In the genomic region with DNA sequence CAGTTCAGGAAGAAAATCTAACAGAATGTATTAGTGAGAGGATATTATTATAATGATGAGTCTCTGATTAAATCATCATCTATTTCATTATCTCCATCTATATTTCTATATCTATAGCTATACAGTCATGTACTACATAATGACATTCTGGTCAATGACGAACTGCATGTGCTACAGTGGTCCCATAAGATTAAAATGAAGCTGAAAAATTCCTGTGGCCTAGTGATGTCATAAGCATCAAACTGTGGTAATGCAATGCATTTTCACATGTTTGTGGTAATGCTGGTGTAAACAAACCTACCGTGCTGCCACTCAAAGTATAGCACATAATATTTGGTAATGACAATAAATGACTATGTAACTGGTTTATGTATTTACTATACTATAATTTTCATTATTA, we compare ENCODE assay signal across 21 cellular contexts.
DNase-seq lines count a peak whose midpoint lies in the region; ATAC-seq and TF ChIP-seq lines count a peak whose summit lies in the region.
"Had no signal": no experiment of that assay in that cellular context is flagged by ENCODE, and none has a peak within 500 bp of the region (broad histone marks: within the 10 kb centered on the region; RNA-seq: fewer than 3 reads in every experiment).

No MANE protein-coding gene starts in this region.

- H2BK12ac ChIP-seq in mesenchymal stem cell (ENCODE audit: low read length in 2 of 2), result no peak overlapping the region

- H2BK5ac ChIP-seq in IMR-90 (ENCODE audit: low read depth, low read length, poor library complexity, severe bottlenecking) (no peak overlapping the region), mesenchymal stem cell (ENCODE audit: low read depth, low read length, poor library complexity, severe bottlenecking) (no peak overlapping the region)

- dilution Hi-C loops in IMR-90 (cut with HindIII; ENCODE audit: low sequenced_read_pairs, unreplicated experiment), result no loop called here

- TF ChIP-seq POLR2A in IMR-90 (IDR thresholded peaks at IDR 0.05; ENCODE audit: low read depth, low read length), result no peak

- TF ChIP-seq RAD21 in IMR-90 (IDR thresholded peaks at IDR 0.05; ENCODE audit: low read length), result no peak

- H2BK20ac ChIP-seq in IMR-90 (ENCODE audit: low read depth, low read length), result no peak overlapping the region

- H4K5ac ChIP-seq in IMR-90 (ENCODE audit: low read depth, low read length), result no peak overlapping the region

- H2AFZ ChIP-seq in IMR-90 (replicated peaks; ENCODE audit: low read length, poor library complexity) (no peak overlapping the region), fibroblast of lung (ENCODE audit: low read length) (no peak overlapping the region), mesenchymal stem cell (ENCODE audit: low read depth, low read length) (no peak overlapping the region)

- no peaks in the 10 kb centered on the region for H3K36me3 ChIP-seq in IMR-90 (ENCODE audit: control insufficient read depth, insufficient read depth, low read length)
- H3K36me3 ChIP-seq in fibroblast of lung (ENCODE audit: control insufficient read depth, insufficient read depth, low read length), result no peaks in the 10 kb centered on the region
- no peaks in the 10 kb centered on the region for H3K36me3 ChIP-seq in mesenchymal stem cell (ENCODE audit: control insufficient read depth in 1 of 2, insufficient read depth in 2 of 2, low read depth in 1 of 2, low read length in 2 of 2)
- H3K36me3 ChIP-seq: BLaER1, HAP-1 had no signal

- no peaks in the 10 kb centered on the region for H3K4me1 ChIP-seq in IMR-90 (ENCODE audit: control insufficient read depth, insufficient read depth, low read length)
- no peaks in the 10 kb centered on the region for H3K4me1 ChIP-seq in fibroblast of lung (ENCODE audit: control insufficient read depth, extremely low read depth, insufficient read depth, low read length)
- no peaks in the 10 kb centered on the region for H3K4me1 ChIP-seq in mesenchymal stem cell (ENCODE audit: control insufficient read depth, insufficient read depth, low read depth, low read length)
- H3K4me1 ChIP-seq: BLaER1, HAP-1 had no signal

- no peak overlapping the region for H2AK9ac ChIP-seq in IMR-90 (replicated peaks; ENCODE audit: low read depth, low read length, poor library complexity)

- peaks cover 5% of the 10 kb centered on the region for H3K9me3 ChIP-seq in IMR-90 (ENCODE audit: control insufficient read depth, insufficient read depth, low read length)
- H3K9me3 ChIP-seq in fibroblast of lung (ENCODE audit: control insufficient read depth, insufficient read depth, low read depth, low read length), result no peaks in the 10 kb centered on the region
- H3K9me3 ChIP-seq in mesenchymal stem cell (ENCODE audit: control insufficient read depth, low read length), result peaks cover 9% of the 10 kb centered on the region
- H3K9me3 ChIP-seq: HAP-1 had no signal

- H3K56ac ChIP-seq in IMR-90 (ENCODE audit: extremely low read depth, insufficient read depth, low read length), result no peak overlapping the region

- in situ Hi-C loops in IMR-90 (cut with MboI; ENCODE audit: low sequenced_read_pairs), result no loop called here

- no peaks in the 10 kb centered on the region; the same call in 1 of the 2 replicates for H3K9me1 ChIP-seq in IMR-90 (ENCODE audit: insufficient read depth, low read length)

- POLR2A ChIA-PET in IMR-90 (lab: Charles Lee; ENCODE audit: unreplicated experiment), result no interaction called here

- TF ChIP-seq CTCF in IMR-90 (conservative IDR thresholded peaks at IDR 0.05; ENCODE audit: low read depth, low read length) (no peak), fibroblast of lung (conservative IDR thresholded peaks at IDR 0.05 in 1 of 2, IDR thresholded peaks at IDR 0.05 in 1 of 2; ENCODE audit: low read depth in 1 of 2, low read length in 2 of 2) (no peak)

- no peak overlapping the region for H3K14ac ChIP-seq in IMR-90 (replicated peaks; ENCODE audit: low read depth, low read length)
- H3K14ac ChIP-seq in mesenchymal stem cell (ENCODE audit: low read length in 2 of 2), result no peak overlapping the region

- H3K4me3 ChIP-seq in IMR-90 (ENCODE audit: insufficient read depth, low read depth, low read length), result no peak overlapping the region
- H3K4me3 ChIP-seq in fibroblast of lung (replicated peaks in 1 of 4; ENCODE audit: control extremely low read depth in 1 of 4, insufficient read depth in 1 of 4, low read depth in 3 of 4, low read length in 4 of 4), result no peak overlapping the region
- H3K4me3 ChIP-seq in mesenchymal stem cell (ENCODE audit: insufficient read depth in 1 of 2, low read depth in 1 of 2, low read length in 2 of 2), result no peak overlapping the region
- H3K4me3 ChIP-seq: BLaER1, GM12878, HAP-1 had no signal

- H4K91ac ChIP-seq in IMR-90 (ENCODE audit: insufficient read depth, low read depth, low read length) (no peak overlapping the region), mesenchymal stem cell (ENCODE audit: low read length) (no peak overlapping the region)

- 60% methylated on average over 1 of the region's 2 CpGs; no CpG with 5 or more reads in 1 of the 2 experiments for WGBS in IMR-90 (ENCODE audit: extremely low coverage in 2 of 2, insufficient read length in 1 of 2), 2 experiments
- 64% methylated on average over 1 of the region's 2 CpGs for WGBS in mesenchymal stem cell

- intact Hi-C loops in IMR-90 (cut with micrococcal nuclease), result no loop called here

- H3K4me2 ChIP-seq in IMR-90 (ENCODE audit: low read depth, low read length) (no peak overlapping the region), fibroblast of lung (ENCODE audit: extremely low read depth, insufficient read depth, low read length) (no peak overlapping the region), mesenchymal stem cell (ENCODE audit: low read length, poor library complexity, severe bottlenecking) (no peak overlapping the region)
- H3K4me2 ChIP-seq: BLaER1, KMS-11 had no signal

- H2BK15ac ChIP-seq in IMR-90 (ENCODE audit: low read depth, low read length) (no peak overlapping the region), mesenchymal stem cell (ENCODE audit: low read depth, poor library complexity, severe bottlenecking) (no peak overlapping the region)

- H3K18ac ChIP-seq in IMR-90 (ENCODE audit: low read depth, low read length), result no peak overlapping the region
- H3K18ac ChIP-seq in mesenchymal stem cell (ENCODE audit: low read depth in 1 of 2, low read length in 2 of 2), result no peak overlapping the region

- CTCF ChIA-PET in IMR-90 (lab: Yijun Ruan, JAX), result no interaction called here

- DNase-seq in IMR-90 (peak; percentile 71), amniotic epithelial cell (ENCODE audit: low read depth) (peak; percentile 89), fibroblast of lung (ENCODE audit: low read depth in 2 of 2) (peak; percentile 55 to 61), mesenchymal stem cell (peak; percentile 59), A172 (ENCODE audit: low spot score) (no peak), NCI-H226 (no peak)
- DNase-seq: CD4-positive, alpha-beta T cell; COR-L47; DMS79; NCI-H1105; NCI-H146; NCI-H2029; NCI-H2227 treated with DMSO at 0.1 percent for 48 hours; NCI-H524; NCI-H82; OCI-M1 had no signal

- H2AK5ac ChIP-seq in IMR-90 (ENCODE audit: low read depth, low read length) (no peak overlapping the region), mesenchymal stem cell (ENCODE audit: low read length, severe bottlenecking) (no peak overlapping the region)

- no peak overlapping the region for H3K9ac ChIP-seq in IMR-90 (ENCODE audit: low read depth, low read length)
- no peak overlapping the region for H3K9ac ChIP-seq in fibroblast of lung (ENCODE audit: insufficient read depth, low read length)
- no peak overlapping the region for H3K9ac ChIP-seq in mesenchymal stem cell (ENCODE audit: low read length)
- H3K9ac ChIP-seq: BLaER1, KMS-11 had no signal

- H4K8ac ChIP-seq in IMR-90 (ENCODE audit: low read depth in 2 of 2, low read length in 2 of 2), result no peak overlapping the region
- no peak overlapping the region for H4K8ac ChIP-seq in mesenchymal stem cell (ENCODE audit: low read length)

- H3K23ac ChIP-seq in IMR-90 (ENCODE audit: low read depth, low read length) (no peak overlapping the region), mesenchymal stem cell (ENCODE audit: low read length in 2 of 2) (no peak overlapping the region)

- H4K20me1 ChIP-seq in IMR-90 (ENCODE audit: insufficient read depth, low read length), result no peaks in the 10 kb centered on the region
- H4K20me1 ChIP-seq in fibroblast of lung (ENCODE audit: control insufficient read depth, extremely low read depth, insufficient read depth, low read length), result no peaks in the 10 kb centered on the region
- H4K20me1 ChIP-seq: BLaER1 had no signal

- no TSS peak for BruUV-seq in IMR-90 (replicated peaks; lab: Mats Ljungman, UMichigan)

- H2BK120ac ChIP-seq in IMR-90 (ENCODE audit: low read depth, low read length) (no peak overlapping the region), mesenchymal stem cell (ENCODE audit: low read depth, low read length) (no peak overlapping the region)

- H3K79me1 ChIP-seq in IMR-90 (ENCODE audit: low read depth in 1 of 2, low read length in 2 of 2) (no peaks in the 10 kb centered on the region), mesenchymal stem cell (replicated peaks; ENCODE audit: low read length, poor library complexity, severe bottlenecking) (no peaks in the 10 kb centered on the region)

- no peak overlapping the region for H3K4ac ChIP-seq in IMR-90 (ENCODE audit: low read depth, low read length)
- H3K4ac ChIP-seq in mesenchymal stem cell (ENCODE audit: low read depth in 1 of 2, low read length in 2 of 2), result no peak overlapping the region

- ATAC-seq in IMR-90 (ENCODE audit: low read depth) (peak; percentile 17; the same call in 1 of the 2 replicates), GM19455 (IDR thresholded peaks at IDR 0.05; ENCODE audit: unreplicated experiment) (no peak)
- ATAC-seq: GM12878 had no signal

- no peaks in the 10 kb centered on the region for H3K79me2 ChIP-seq in fibroblast of lung (ENCODE audit: control insufficient read depth, insufficient read depth, low read length)

- H3K27ac ChIP-seq in IMR-90 (ENCODE audit: insufficient read depth, low read length) (no peak overlapping the region), fibroblast of lung (ENCODE audit: insufficient read depth, low read length) (no peak overlapping the region), mesenchymal stem cell (ENCODE audit: low read length, poor library complexity, severe bottlenecking) (no peak overlapping the region)
- H3K27ac ChIP-seq: BLaER1, KMS-11 had no signal

- H3K27me3 ChIP-seq in IMR-90 (ENCODE audit: control insufficient read depth, insufficient read depth, low read length), result no peaks in the 10 kb centered on the region
- no peaks in the 10 kb centered on the region for H3K27me3 ChIP-seq in fibroblast of lung (ENCODE audit: control insufficient read depth, insufficient read depth, low read length)
- H3K27me3 ChIP-seq in mesenchymal stem cell (ENCODE audit: control insufficient read depth in 1 of 2, insufficient read depth in 1 of 2, low read length in 2 of 2), result no peaks in the 10 kb centered on the region
- H3K27me3 ChIP-seq: BLaER1 had no signal

TF ChIP-seq in IMR-90, 13 proteins besides CTCF, POLR2A, EP300 and RAD21 (continues in another document):
- TF ChIP-seq CHD1 (IDR thresholded peaks at IDR 0.05; ENCODE audit: low read depth, low read length) (no peak), MXI1 (IDR thresholded peaks at IDR 0.05; ENCODE audit: borderline replicate concordance, low read depth, low read length) (no peak)

Comparison
In these comparisons a context has a peak if more than half of its experiments do, and no peak if none do; other contexts are left out.
1. DNase-seq: peak in IMR-90 (single experiment), amniotic epithelial cell (single experiment), fibroblast of lung (2 of 2) and mesenchymal stem cell (single experiment); none in A172 (single experiment) and NCI-H226 (single experiment).